In the genomic region with DNA sequence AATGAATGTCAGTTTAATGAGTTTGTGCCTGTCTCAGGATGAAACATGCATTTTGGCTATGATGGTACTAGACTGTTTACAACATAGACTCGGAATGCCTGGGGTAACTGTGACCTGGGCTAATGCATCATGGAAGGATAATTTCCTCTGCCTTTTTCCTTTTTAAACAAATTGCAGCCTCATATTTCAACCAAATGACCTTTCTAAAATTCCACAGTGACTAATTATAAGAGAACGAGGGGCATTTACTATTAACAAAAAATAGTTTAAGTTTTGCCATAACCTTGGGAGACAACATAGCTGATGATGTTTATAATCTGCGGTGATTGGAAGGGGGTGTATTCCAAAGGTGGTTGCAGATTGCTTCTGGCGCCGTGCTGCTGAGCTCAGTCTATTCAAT, we compare ENCODE assay signal across 17 cellular contexts.
"Had no signal": no experiment of that assay in that cellular context is flagged by ENCODE, and none has a peak within 500 bp of the region (broad histone marks: within the 10 kb centered on the region; RNA-seq: fewer than 3 reads in every experiment).

No MANE protein-coding gene starts in this region.

- H3K36me3 Mint-ChIP-seq: activated naive CD8-positive, alpha-beta T cell had no signal

- H3K27me3 Mint-ChIP-seq: activated naive CD8-positive, alpha-beta T cell; stimulated activated naive CD8-positive, alpha-beta T cell treated with anti-CD3 and anti-CD28 coated beads, Interleukin-15, amount 100 ng/mL, for 72 hours had no signal

- FAIRE-seq: bronchial epithelial cell, urothelium cell line had no signal

- H3K4me3 ChIP-seq: dorsolateral prefrontal cortex, esophagus squamous epithelium, thoracic aorta had no signal

- H3K9me3 ChIP-seq: esophagus squamous epithelium, thoracic aorta had no signal

- H3K27me3 ChIP-seq: dorsolateral prefrontal cortex, esophagus squamous epithelium had no signal

- ATAC-seq: activated CD4-positive, CD25-positive, alpha-beta regulatory T cell treated with anti-CD3 and anti-CD28 coated beads, Interleukin-2, amount 50 U/mL, for 24 hours; stimulated activated naive CD8-positive, alpha-beta T cell treated with anti-CD3 and anti-CD28 coated beads, Interleukin-15, amount 100 ng/mL, for 72 hours had no signal

- DNase-seq: activated CD4-positive, alpha-beta T cell treated with anti-CD3 and anti-CD28 coated beads, Interleukin-2, amount 50 U/mL, for 48 hours; activated gamma-delta T cell; activated T-cell treated with anti-CD3 and anti-CD28 coated beads, Interleukin-2, amount 50 U/mL, for 48 hours; anterior cingulate cortex; dorsolateral prefrontal cortex; esophagus squamous epithelium; hippocampal formation; kidney glomerular epithelial cell; retina; stimulated activated CD4-positive, alpha-beta T cell treated with anti-CD3 and anti-CD28 coated beads, Interleukin-15, amount 100 ng/mL, for 24 hours; stimulated activated CD4-positive, alpha-beta T cell treated with anti-CD3 and anti-CD28 coated beads, Interleukin-4, amount 100 ng/mL, for 4 hours; stimulated activated naive CD8-positive, alpha-beta T cell treated with anti-CD3 and anti-CD28 coated beads, Interleukin-15, amount 100 ng/mL, for 72 hours had no signal

- H3K27ac ChIP-seq: dorsolateral prefrontal cortex, esophagus squamous epithelium, thoracic aorta had no signal

- H3K4me1 Mint-ChIP-seq: stimulated activated naive CD8-positive, alpha-beta T cell treated with anti-CD3 and anti-CD28 coated beads, Interleukin-15, amount 100 ng/mL, for 72 hours had no signal

- H3K27ac Mint-ChIP-seq: activated naive CD8-positive, alpha-beta T cell had no signal

- H3K4me1 ChIP-seq: esophagus squamous epithelium had no signal

- H3K4me3 Mint-ChIP-seq: activated naive CD8-positive, alpha-beta T cell; stimulated activated naive CD8-positive, alpha-beta T cell treated with anti-CD3 and anti-CD28 coated beads, Interleukin-15, amount 100 ng/mL, for 72 hours had no signal

- H3K36me3 ChIP-seq: esophagus squamous epithelium, thoracic aorta had no signal
